1 cellular context compared by ENCODE assay signal in the genomic region with DNA sequence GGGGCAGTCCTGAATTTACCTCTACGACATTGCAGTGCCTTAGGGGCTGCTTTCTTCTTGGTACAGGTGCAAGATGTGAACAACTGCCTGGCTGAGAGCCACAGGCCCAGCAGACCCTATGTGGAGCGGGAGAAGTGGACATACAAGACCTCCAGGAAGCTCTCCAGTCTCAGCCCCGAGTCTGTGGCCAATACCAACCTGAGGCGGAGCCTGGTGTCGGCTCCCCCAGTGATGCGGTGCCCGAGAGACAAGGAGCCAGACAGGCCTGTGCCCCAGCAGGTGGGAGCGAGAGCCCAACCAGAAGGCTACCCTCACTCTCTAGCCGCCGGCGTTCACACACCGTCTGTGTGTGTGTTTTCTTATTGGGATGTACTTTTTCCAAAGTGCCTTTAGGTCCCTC.
TF ChIP-seq lines count a peak whose summit lies in the region.

No MANE protein-coding gene starts in this region.

TF ChIP-seq in HepG2, 621 proteins besides CTCF, POLR2A, EP300 and RAD21:
- TF ChIP-seq, protein P1, sequence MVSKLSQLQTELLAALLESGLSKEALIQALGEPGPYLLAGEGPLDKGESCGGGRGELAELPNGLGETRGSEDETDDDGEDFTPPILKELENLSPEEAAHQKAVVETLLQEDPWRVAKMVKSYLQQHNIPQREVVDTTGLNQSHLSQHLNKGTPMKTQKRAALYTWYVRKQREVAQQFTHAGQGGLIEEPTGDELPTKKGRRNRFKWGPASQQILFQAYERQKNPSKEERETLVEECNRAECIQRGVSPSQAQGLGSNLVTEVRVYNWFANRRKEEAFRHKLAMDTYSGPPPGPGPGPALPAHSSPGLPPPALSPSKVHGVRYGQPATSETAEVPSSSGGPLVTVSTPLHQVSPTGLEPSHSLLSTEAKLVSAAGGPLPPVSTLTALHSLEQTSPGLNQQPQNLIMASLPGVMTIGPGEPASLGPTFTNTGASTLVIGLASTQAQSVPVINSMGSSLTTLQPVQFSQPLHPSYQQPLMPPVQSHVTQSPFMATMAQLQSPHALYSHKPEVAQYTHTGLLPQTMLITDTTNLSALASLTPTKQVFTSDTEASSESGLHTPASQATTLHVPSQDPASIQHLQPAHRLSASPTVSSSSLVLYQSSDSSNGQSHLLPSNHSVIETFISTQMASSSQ (IDR thresholded peaks at IDR 0.05; ENCODE audit: low read depth) = no peak
- TF ChIP-seq, protein P1 (CRISPR knock-in tag; IDR thresholded peaks at IDR 0.05; ENCODE audit: borderline replicate concordance) = no peak
- TF ChIP-seq SP5 (CRISPR knock-in tag; IDR thresholded peaks at IDR 0.05; ENCODE audit: borderline replicate concordance, low read depth) (no peak), ZNF256 (CRISPR knock-in tag; conservative IDR thresholded peaks at IDR 0.05) (no peak), MIER2 (CRISPR knock-in tag; IDR thresholded peaks at IDR 0.05) (no peak)
- TF ChIP-seq, protein P2, sequence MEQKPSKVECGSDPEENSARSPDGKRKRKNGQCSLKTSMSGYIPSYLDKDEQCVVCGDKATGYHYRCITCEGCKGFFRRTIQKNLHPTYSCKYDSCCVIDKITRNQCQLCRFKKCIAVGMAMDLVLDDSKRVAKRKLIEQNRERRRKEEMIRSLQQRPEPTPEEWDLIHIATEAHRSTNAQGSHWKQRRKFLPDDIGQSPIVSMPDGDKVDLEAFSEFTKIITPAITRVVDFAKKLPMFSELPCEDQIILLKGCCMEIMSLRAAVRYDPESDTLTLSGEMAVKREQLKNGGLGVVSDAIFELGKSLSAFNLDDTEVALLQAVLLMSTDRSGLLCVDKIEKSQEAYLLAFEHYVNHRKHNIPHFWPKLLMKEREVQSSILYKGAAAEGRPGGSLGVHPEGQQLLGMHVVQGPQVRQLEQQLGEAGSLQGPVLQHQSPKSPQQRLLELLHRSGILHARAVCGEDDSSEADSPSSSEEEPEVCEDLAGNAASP (CRISPR knock-in tag; IDR thresholded peaks at IDR 0.05; ENCODE audit: borderline replicate concordance) = no peak
